ENCODE assay signal across 32 cellular contexts in the genomic region with DNA sequence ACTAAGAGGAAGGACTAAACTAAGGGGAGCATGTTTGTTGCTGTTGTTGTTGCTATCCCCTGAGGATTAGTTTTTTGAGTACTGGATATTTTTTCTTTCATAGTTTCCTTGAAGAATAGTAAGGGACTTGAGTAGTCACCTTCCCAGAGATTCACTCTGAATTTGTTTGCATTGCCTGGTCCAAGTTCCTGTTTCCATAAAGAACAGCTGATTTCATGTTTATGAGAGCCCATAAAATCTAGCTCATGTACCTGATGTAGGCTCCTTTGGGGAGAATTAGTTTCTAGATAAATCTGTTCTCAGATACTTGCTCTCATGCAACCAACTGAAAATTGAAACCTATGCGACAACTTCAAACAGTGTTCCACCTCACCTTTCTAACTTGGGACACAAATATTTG.
"Had no signal": no experiment of that assay in that cellular context is flagged by ENCODE, and none has a peak within 500 bp of the region (broad histone marks: within the 10 kb centered on the region; RNA-seq: fewer than 3 reads in every experiment).

No MANE protein-coding gene starts in this region.

- H3K4me1 ChIP-seq: ascending aorta, breast epithelium, colonic mucosa, esophagus squamous epithelium, gastroesophageal sphincter had no signal

- H3K9me3 Mint-ChIP-seq: activated CD4-positive, alpha-beta T cell treated with anti-CD3 and anti-CD28 coated beads, Interleukin-2, amount 10 ng/mL, durations not matched to agents 24 days and 14 days; activated naive CD8-positive, alpha-beta T cell treated with anti-CD3 and anti-CD28 coated beads, Interleukin-2, amount 10 ng/mL, durations not matched to agents 7 days and 5 days; activated T-helper 1 cell treated with anti-CD3 and anti-CD28 coated beads, Interleukin-12 subunit alpha, Interleukin-12 subunit beta, Interleukin-2, Interleukin-4 antibody, amounts not matched to agents 30 ng/mL and 10 ng/mL and 1 ng/mL, durations not matched to agents 14 hours and 24 hours and 36 hours; T-helper 2 cell treated with Interferon-gamma antibody and Interleukin-4, amounts not matched to agents 5 μg/mL and 100 μg/mL, for 36 hours had no signal

- H3K4me1 Mint-ChIP-seq: activated CD4-positive, alpha-beta T cell treated with anti-CD3 and anti-CD28 coated beads for 36 hours; activated CD4-positive, alpha-beta T cell treated with anti-CD3 and anti-CD28 coated beads, Interleukin-2, amount 10 ng/mL, durations not matched to agents 24 days and 14 days; activated CD8-positive, alpha-beta memory T cell treated with anti-CD3 and anti-CD28 coated beads, Interleukin-2, amount 10 ng/mL, durations not matched to agents 7 days and 5 days; activated naive CD4-positive, alpha-beta T cell treated with anti-CD3 and anti-CD28 coated beads, Interleukin-2, amount 10 ng/mL, durations not matched to agents 7 days and 5 days; activated naive CD8-positive, alpha-beta T cell treated with anti-CD3 and anti-CD28 coated beads, Interleukin-2, amount 10 ng/mL, durations not matched to agents 7 days and 5 days; T-helper 17 cell had no signal

- H3K36me3 Mint-ChIP-seq: activated CD4-positive, alpha-beta memory T cell treated with anti-CD3 and anti-CD28 coated beads for 36 hours; activated CD8-positive, alpha-beta memory T cell treated with anti-CD3 and anti-CD28 coated beads, Interleukin-2, amount 10 ng/mL, durations not matched to agents 7 days and 5 days; activated naive CD4-positive, alpha-beta T cell treated with anti-CD3 and anti-CD28 coated beads, Interleukin-2, amount 10 ng/mL, durations not matched to agents 7 days and 5 days; activated naive CD4-positive, alpha-beta T cell treated with anti-CD3 and anti-CD28 coated beads, Interleukin-2, amount 50 U/mL, for 72 hours; activated naive CD8-positive, alpha-beta T cell treated with anti-CD3 and anti-CD28 coated beads, Interleukin-2, amount 10 ng/mL, durations not matched to agents 7 days and 5 days; brain had no signal

- H3K27ac Mint-ChIP-seq: activated CD4-positive, alpha-beta memory T cell treated with anti-CD3 and anti-CD28 coated beads for 36 hours; activated CD4-positive, alpha-beta T cell treated with anti-CD3 and anti-CD28 coated beads for 36 hours; activated CD4-positive, alpha-beta T cell treated with anti-CD3 and anti-CD28 coated beads, Interleukin-2, amount 10 ng/mL, durations not matched to agents 24 days and 14 days; activated CD8-positive, alpha-beta memory T cell treated with anti-CD3 and anti-CD28 coated beads, Interleukin-2, amount 10 ng/mL, durations not matched to agents 7 days and 5 days; activated CD8-positive, alpha-beta T cell treated with anti-CD3 and anti-CD28 coated beads, Interleukin-2, amount 10 ng/mL, durations not matched to agents 7 days and 5 days; activated naive CD4-positive, alpha-beta T cell treated with anti-CD3 and anti-CD28 coated beads, Interleukin-2, amount 10 ng/mL, durations not matched to agents 7 days and 5 days; activated naive CD4-positive, alpha-beta T cell treated with anti-CD3 and anti-CD28 coated beads, Interleukin-2, amount 50 U/mL, for 72 hours; activated naive CD8-positive, alpha-beta T cell treated with anti-CD3 and anti-CD28 coated beads, Interleukin-2, amount 10 ng/mL, durations not matched to agents 7 days and 5 days; activated T-helper 1 cell treated with anti-CD3 and anti-CD28 coated beads, Interleukin-12 subunit alpha, Interleukin-12 subunit beta, Interleukin-2, Interleukin-4 antibody, amounts not matched to agents 30 ng/mL and 10 ng/mL and 1 ng/mL, durations not matched to agents 14 hours and 24 hours and 36 hours; activated T-helper 2 cell treated with anti-CD3 and anti-CD28 coated beads, Interferon-gamma antibody, Interleukin-2, Interleukin-4, amounts not matched to agents 10 μg/mL and 5 μg/mL and 100 μg/mL, durations not matched to agents 14 hours and 24 hours and 36 hours; brain; T-helper 17 cell; T-helper 2 cell treated with Interferon-gamma antibody and Interleukin-4, amounts not matched to agents 5 μg/mL and 100 μg/mL, for 36 hours had no signal

- H3K4me3 Mint-ChIP-seq: activated CD4-positive, alpha-beta memory T cell treated with anti-CD3 and anti-CD28 coated beads for 36 hours; activated CD4-positive, alpha-beta T cell treated with anti-CD3 and anti-CD28 coated beads for 36 hours; activated CD4-positive, alpha-beta T cell treated with anti-CD3 and anti-CD28 coated beads, Interleukin-2, amount 10 ng/mL, durations not matched to agents 24 days and 14 days; activated CD8-positive, alpha-beta memory T cell treated with anti-CD3 and anti-CD28 coated beads, Interleukin-2, amount 10 ng/mL, durations not matched to agents 7 days and 5 days; activated CD8-positive, alpha-beta T cell treated with anti-CD3 and anti-CD28 coated beads, Interleukin-2, amount 10 ng/mL, durations not matched to agents 7 days and 5 days; activated naive CD4-positive, alpha-beta T cell treated with anti-CD3 and anti-CD28 coated beads, Interleukin-2, amount 10 ng/mL, durations not matched to agents 7 days and 5 days; activated naive CD8-positive, alpha-beta T cell treated with anti-CD3 and anti-CD28 coated beads, Interleukin-2, amount 10 ng/mL, durations not matched to agents 7 days and 5 days; activated T-helper 1 cell treated with anti-CD3 and anti-CD28 coated beads, Interleukin-12 subunit alpha, Interleukin-12 subunit beta, Interleukin-2, Interleukin-4 antibody, amounts not matched to agents 30 ng/mL and 10 ng/mL and 1 ng/mL, durations not matched to agents 14 hours and 24 hours and 36 hours; brain; T-helper 17 cell; T-helper 2 cell treated with Interferon-gamma antibody and Interleukin-4, amounts not matched to agents 5 μg/mL and 100 μg/mL, for 36 hours had no signal

- H3K36me3 ChIP-seq: ascending aorta, breast epithelium, cardiac muscle cell, colonic mucosa, esophagus squamous epithelium, gastroesophageal sphincter, heart right ventricle had no signal

- ATAC-seq: activated CD4-positive, alpha-beta T cell treated with anti-CD3 and anti-CD28 coated beads for 36 hours; activated CD8-positive, alpha-beta memory T cell treated with anti-CD3 and anti-CD28 coated beads, Interleukin-2, amount 10 ng/mL, durations not matched to agents 7 days and 5 days; activated CD8-positive, alpha-beta T cell treated with anti-CD3 and anti-CD28 coated beads, Interleukin-2, amount 10 ng/mL, durations not matched to agents 7 days and 5 days; activated naive CD4-positive, alpha-beta T cell treated with anti-CD3 and anti-CD28 coated beads, Interleukin-2, amount 50 U/mL, for 72 hours; gastroesophageal sphincter; heart right ventricle; T-helper 17 cell had no signal

- H3K4me3 ChIP-seq: ascending aorta, breast epithelium, cardiac muscle cell, colonic mucosa, esophagus squamous epithelium, gastroesophageal sphincter, heart right ventricle had no signal

- H3K27me3 Mint-ChIP-seq: activated CD4-positive, alpha-beta memory T cell treated with anti-CD3 and anti-CD28 coated beads for 36 hours; activated CD4-positive, alpha-beta T cell treated with anti-CD3 and anti-CD28 coated beads for 36 hours; activated CD4-positive, alpha-beta T cell treated with anti-CD3 and anti-CD28 coated beads, Interleukin-2, amount 10 ng/mL, durations not matched to agents 24 days and 14 days; activated CD8-positive, alpha-beta memory T cell treated with anti-CD3 and anti-CD28 coated beads, Interleukin-2, amount 10 ng/mL, durations not matched to agents 7 days and 5 days; activated naive CD4-positive, alpha-beta T cell treated with anti-CD3 and anti-CD28 coated beads, Interleukin-2, amount 10 ng/mL, durations not matched to agents 7 days and 5 days; activated naive CD8-positive, alpha-beta T cell treated with anti-CD3 and anti-CD28 coated beads, Interleukin-2, amount 10 ng/mL, durations not matched to agents 7 days and 5 days; brain; T-helper 17 cell had no signal

- H3K27me3 ChIP-seq: ascending aorta, breast epithelium, cardiac muscle cell, colonic mucosa, esophagus squamous epithelium, gastroesophageal sphincter, heart right ventricle had no signal

- H3K27ac ChIP-seq: ascending aorta, breast epithelium, cardiac muscle cell, colonic mucosa, epithelial cell of prostate, esophagus squamous epithelium, gastroesophageal sphincter, heart right ventricle had no signal

- DNase-seq: activated CD4-positive, alpha-beta memory T cell treated with anti-CD3 and anti-CD28 coated beads for 36 hours; activated CD4-positive, alpha-beta T cell treated with anti-CD3 and anti-CD28 coated beads for 36 hours; activated CD4-positive, alpha-beta T cell treated with anti-CD3 and anti-CD28 coated beads, Interleukin-2, amount 10 ng/mL, durations not matched to agents 24 days and 14 days; activated CD4-positive, CD25-positive, alpha-beta regulatory T cell; activated CD4-positive, CD25-positive, alpha-beta regulatory T cell treated with anti-CD3 and anti-CD28 coated beads, Interleukin-2, amount 50 U/mL, for 72 hours; activated CD8-positive, alpha-beta memory T cell treated with anti-CD3 and anti-CD28 coated beads, Interleukin-2, amount 10 ng/mL, durations not matched to agents 7 days and 5 days; activated CD8-positive, alpha-beta memory T cell treated with anti-CD3 and anti-CD28 coated beads, Interleukin-2, amount 50 U/mL, for 4 hours; activated CD8-positive, alpha-beta T cell treated with anti-CD3 and anti-CD28 coated beads, Interleukin-2, amount 10 ng/mL, durations not matched to agents 7 days and 5 days; activated effector memory CD4-positive, alpha-beta T cell treated with anti-CD3 and anti-CD28 coated beads, Interleukin-2, amount 50 U/mL, for 16 hours; activated naive CD4-positive, alpha-beta T cell treated with anti-CD3 and anti-CD28 coated beads, Interleukin-2, amount 10 ng/mL, durations not matched to agents 7 days and 5 days; activated naive CD8-positive, alpha-beta T cell treated with anti-CD3 and anti-CD28 coated beads, Interleukin-2, amount 10 ng/mL, durations not matched to agents 7 days and 5 days; activated T-cell treated with anti-CD3 and anti-CD28 coated beads, Interleukin-2, amount 50 U/mL, for 1 hour; activated T-cell treated with anti-CD3 and anti-CD28 coated beads, Interleukin-2, amount 50 U/mL, for 48 hours; central memory CD4-positive, alpha-beta T cell; cerebellar nuclear complex; colonic mucosa; effector CD8-positive, alpha-beta T cell; esophagus squamous epithelium; foreskin melanocyte; heart right ventricle; T-helper 17 cell; T1000 had no signal

- H3K9me3 ChIP-seq: ascending aorta, breast epithelium, colonic mucosa, esophagus squamous epithelium, gastroesophageal sphincter had no signal
